20 cellular contexts compared by ENCODE assay signal in the genomic region with DNA sequence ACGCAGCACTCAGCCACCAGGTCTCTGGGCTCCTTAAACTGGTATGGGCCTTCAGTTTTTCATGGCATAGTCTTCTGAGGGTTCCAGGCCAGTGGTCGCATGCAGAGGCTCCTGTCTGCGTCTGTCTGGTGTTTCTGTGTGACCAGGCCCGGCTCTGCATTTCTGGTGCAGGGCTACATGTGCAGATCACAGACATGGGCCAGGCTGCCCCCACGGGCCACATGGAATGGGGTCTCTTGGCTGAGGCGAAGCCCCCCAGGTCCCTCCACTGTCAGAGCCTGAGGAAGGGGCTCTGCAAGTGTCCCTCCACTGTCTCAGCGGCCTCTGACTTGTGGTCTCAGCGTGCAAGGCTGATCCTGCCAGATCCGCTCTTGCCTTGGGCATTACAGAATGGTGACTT. TPM values are rescaled to one million over a fixed set of nuclear protein-coding genes. Genes with fewer than 3 reads are reported as not detected.
DNase-seq lines count a peak whose midpoint lies in the region; ATAC-seq and TF ChIP-seq lines count a peak whose summit lies in the region.
"Had no signal": no experiment of that assay in that cellular context is flagged by ENCODE, and none has a peak within 500 bp of the region (broad histone marks: within the 10 kb centered on the region; RNA-seq: fewer than 3 reads in every experiment).

No MANE protein-coding gene starts in this region.

- no peak overlapping the region for H3K4me3 Mint-ChIP-seq in activated naive CD8-positive, alpha-beta T cell treated with anti-CD3 and anti-CD28 coated beads, Interleukin-2, amount 10 ng/mL, durations not matched to agents 7 days and 5 days
- H3K4me3 Mint-ChIP-seq in naive thymus-derived CD8-positive, alpha-beta T cell = no peak overlapping the region
- H3K4me3 Mint-ChIP-seq: B cell; dendritic cell treated with granulocyte-macrophage colony-stimulating factor and Interleukin-4, amounts not matched to agents 40 ng/mL and 50 ng/mL, for 4 days had no signal

- no peaks in the 10 kb centered on the region for H3K36me3 ChIP-seq in aorta (ENCODE audit: control insufficient read depth in 1 of 2, insufficient read depth in 2 of 2, low read length in 1 of 2)
- H3K36me3 ChIP-seq: brain microvascular endothelial cell, gastrocnemius medialis, pancreas had no signal

- H3K4me1 Mint-ChIP-seq in activated naive CD8-positive, alpha-beta T cell treated with anti-CD3 and anti-CD28 coated beads, Interleukin-2, amount 10 ng/mL, durations not matched to agents 7 days and 5 days = peaks cover 19% of the 10 kb centered on the region
- H3K4me1 Mint-ChIP-seq in naive thymus-derived CD8-positive, alpha-beta T cell = peaks cover 16 to 63% (median 37%) of the 10 kb centered on the region in 4 donors
- H3K4me1 Mint-ChIP-seq: B cell had no signal

- no peak overlapping the region for H3K27ac Mint-ChIP-seq in activated naive CD8-positive, alpha-beta T cell treated with anti-CD3 and anti-CD28 coated beads, Interleukin-2, amount 10 ng/mL, durations not matched to agents 7 days and 5 days
- H3K27ac Mint-ChIP-seq in naive thymus-derived CD8-positive, alpha-beta T cell = peak overlapping the region in 7 of 10 donors; percentile 13 to 79 (median 60)
- H3K27ac Mint-ChIP-seq: B cell; dendritic cell treated with granulocyte-macrophage colony-stimulating factor and Interleukin-4, amounts not matched to agents 40 ng/mL and 50 ng/mL, for 4 days had no signal

- POLR2A ChIA-PET in activated naive CD8-positive, alpha-beta T cell treated with anti-CD3 and anti-CD28 coated beads, Interleukin-2, amount 10 ng/mL, durations not matched to agents 7 days and 5 days (lab: Charles Lee) = interaction anchor here (3.9 kb wide), 1 partner anchor 15 kb away, joined by 18 read pairs; no protein-coding TSS in a partner anchor
- POLR2A ChIA-PET in naive thymus-derived CD8-positive, alpha-beta T cell (lab: Charles Lee) = interaction anchor here (0.7 to 6.8 kb wide), 5 partner anchors 14 to 26 kb away, joined by 3 to 50 read pairs (median 38); a partner anchor contains a TSS
- POLR2A ChIA-PET in GM10248 (lab: Yijun Ruan, JAX) = no interaction called here

- WGBS in right cardiac atrium = 93% methylated on average over 9 of the region's 9 CpGs
- WGBS in aorta, 2 donors = 91 to 97% methylated on average over 9 of the region's 9 CpGs

- DNase-seq in cardiac septum (ENCODE audit: low spot score) = peak; percentile 68
- DNase-seq in right cardiac atrium = no peak
- DNase-seq in activated naive CD8-positive, alpha-beta T cell treated with anti-CD3 and anti-CD28 coated beads, Interleukin-2, amount 10 ng/mL, durations not matched to agents 7 days and 5 days = peak; percentile 15
- peak in 1 of 10 donors; percentile 41 for DNase-seq in naive thymus-derived CD8-positive, alpha-beta T cell
- peak; percentile 11 to 59 for DNase-seq in aorta
- DNase-seq in GM10248 (ENCODE audit: extremely low spot score) = no peak
- no peak for DNase-seq in NCI-H1105 (lab: John Stamatoyannopoulos, UW)
- DNase-seq: activated CD4-positive, alpha-beta T cell treated with anti-CD3 and anti-CD28 coated beads, Interleukin-2, amount 50 U/mL, for 1 hour; brain microvascular endothelial cell; erythroblast; left cardiac atrium; NCI-H1436 treated with DMSO at 0.1 percent for 48 hours; stimulated activated CD4-positive, alpha-beta T cell treated with anti-CD3 and anti-CD28 coated beads, Interleukin-4, amount 100 ng/mL, for 24 hours; T1000 had no signal

- H3K27ac ChIP-seq in right cardiac atrium (ENCODE audit: low read length) (no peak overlapping the region), aorta (ENCODE audit: low read depth in 1 of 2, low read length in 2 of 2) (no peak overlapping the region)
- H3K27ac ChIP-seq: brain microvascular endothelial cell, gastrocnemius medialis, pancreas, skin epidermis had no signal

- H3K4me3 ChIP-seq in right cardiac atrium (ENCODE audit: low read length) = no peak overlapping the region
- H3K4me3 ChIP-seq in aorta (ENCODE audit: low read length in 2 of 2) = no peak overlapping the region
- H3K4me3 ChIP-seq: gastrocnemius medialis, pancreas, skin epidermis had no signal

- ATAC-seq in right cardiac atrium (no peak), aorta (ENCODE audit: low FRiP score) (no peak)
- no peak for ATAC-seq in activated naive CD8-positive, alpha-beta T cell treated with anti-CD3 and anti-CD28 coated beads, Interleukin-2, amount 10 ng/mL, durations not matched to agents 7 days and 5 days (ENCODE audit: low read depth)
- no peak for ATAC-seq in naive thymus-derived CD8-positive, alpha-beta T cell
- ATAC-seq: activated naive CD4-positive, alpha-beta T cell treated with anti-CD3 and anti-CD28 coated beads, Interleukin-2, amount 50 U/mL, for 72 hours; gastrocnemius medialis; left cardiac atrium; pancreas had no signal

- CTCF ChIA-PET in GM10248 (lab: Yijun Ruan, JAX) = interaction anchor here (0.9 to 2.1 kb wide), 2 partner anchors 10 to 29 kb away, joined by 4 to 5 read pairs; no protein-coding TSS in a partner anchor

- no peak for TF ChIP-seq CTCF in GM10248 (IDR thresholded peaks at IDR 0.05; ENCODE audit: control extremely low read depth, extremely low read depth, low read depth, missing control alignments)

- H3K4me1 ChIP-seq in right cardiac atrium (ENCODE audit: control insufficient read depth, insufficient read depth, low read length) = no peaks in the 10 kb centered on the region
- H3K4me1 ChIP-seq in aorta (ENCODE audit: control insufficient read depth in 1 of 2, insufficient read depth in 2 of 2, low read length in 2 of 2) = no peaks in the 10 kb centered on the region
- H3K4me1 ChIP-seq: gastrocnemius medialis, pancreas had no signal

- H3K27me3 ChIP-seq in right cardiac atrium (ENCODE audit: control insufficient read depth, insufficient read depth) (no peaks in the 10 kb centered on the region), aorta (ENCODE audit: control insufficient read depth in 1 of 2, insufficient read depth in 2 of 2, low read length in 1 of 2) (no peaks in the 10 kb centered on the region)
- H3K27me3 ChIP-seq: brain microvascular endothelial cell, gastrocnemius medialis, pancreas had no signal

- H3K36me3 Mint-ChIP-seq in activated naive CD8-positive, alpha-beta T cell treated with anti-CD3 and anti-CD28 coated beads, Interleukin-2, amount 10 ng/mL, durations not matched to agents 7 days and 5 days = peaks cover 36% of the 10 kb centered on the region
- peaks cover 0 to 78% (median 18%) of the 10 kb centered on the region in 3 donors for H3K36me3 Mint-ChIP-seq in naive thymus-derived CD8-positive, alpha-beta T cell

- H3K27me3 Mint-ChIP-seq in activated naive CD8-positive, alpha-beta T cell treated with anti-CD3 and anti-CD28 coated beads, Interleukin-2, amount 10 ng/mL, durations not matched to agents 7 days and 5 days = no peaks in the 10 kb centered on the region
- no peaks in the 10 kb centered on the region for H3K27me3 Mint-ChIP-seq in naive thymus-derived CD8-positive, alpha-beta T cell
- H3K27me3 Mint-ChIP-seq: B cell; dendritic cell treated with granulocyte-macrophage colony-stimulating factor and Interleukin-4, amounts not matched to agents 40 ng/mL and 50 ng/mL, for 4 days had no signal

- intact Hi-C loops in cardiac septum (cut with DNase I) (no loop called here), right cardiac atrium (cut with DNase I) (no loop called here), aorta (cut with DNase I) (no loop called here)

- H3K9me3 ChIP-seq in right cardiac atrium (ENCODE audit: control insufficient read depth, low read length) (no peaks in the 10 kb centered on the region), aorta (ENCODE audit: control insufficient read depth, low read length) (no peaks in the 10 kb centered on the region)
- H3K9me3 ChIP-seq: gastrocnemius medialis, pancreas had no signal

- no peaks in the 10 kb centered on the region for H3K9me3 Mint-ChIP-seq in activated naive CD8-positive, alpha-beta T cell treated with anti-CD3 and anti-CD28 coated beads, Interleukin-2, amount 10 ng/mL, durations not matched to agents 7 days and 5 days
- H3K9me3 Mint-ChIP-seq in naive thymus-derived CD8-positive, alpha-beta T cell = no peaks in the 10 kb centered on the region

RNA-seq across cellular contexts. Expression of a gene that starts 15.6 kb away (rescaled TPM):
- 45.1 TPM for total RNA-seq in cardiac septum
- 10 to 100 TPM; 17.7 to 26.6 (median 22.5) TPM for total RNA-seq in right cardiac atrium
- 30.3 TPM for polyA plus RNA-seq in right cardiac atrium
- 10 to 100 TPM; 68.1 to 68.2 TPM for total RNA-seq in activated naive CD8-positive, alpha-beta T cell treated with anti-CD3 and anti-CD28 coated beads, Interleukin-2, amount 10 ng/mL, durations not matched to agents 7 days and 5 days
- 10 to 100 TPM; 68.9 to 71.2 TPM for total RNA-seq in naive thymus-derived CD8-positive, alpha-beta T cell
- 10 to 100 TPM; 56.3 to 62.9 (median 56.9) TPM for polyA plus RNA-seq in naive thymus-derived CD8-positive, alpha-beta T cell
- 10 to 100 TPM; 47.7 to 50.5 TPM for total RNA-seq in aorta
- polyA plus RNA-seq in aorta = 10 to 100 TPM; 80.1 to 92.3 TPM

RNA-seq across cellular contexts. Expression of a gene that starts 21.9 kb away (rescaled TPM):
- total RNA-seq in cardiac septum (1.1 TPM), right cardiac atrium (1 to 10 TPM; 1.0 to 2.0 (median 1.3) TPM), aorta (10 to 100 TPM in 1 of 2 donors, 1 to 10 TPM in 1; 3.8 to 10.3 TPM)
- polyA plus RNA-seq in right cardiac atrium (0.16 TPM), aorta (1 to 10 TPM; 2.6 to 5.0 TPM)
- total RNA-seq in activated naive CD8-positive, alpha-beta T cell treated with anti-CD3 and anti-CD28 coated beads, Interleukin-2, amount 10 ng/mL, durations not matched to agents 7 days and 5 days = 10 to 100 TPM; 68.0 to 70.4 TPM
- total RNA-seq in naive thymus-derived CD8-positive, alpha-beta T cell = 10 to 100 TPM; 62.1 to 64.0 TPM
- polyA plus RNA-seq in naive thymus-derived CD8-positive, alpha-beta T cell = 100 to 1,000 TPM in 2 of 3 donors, 10 to 100 TPM in 1; 86.7 to 208 (median 145) TPM

RNA-seq across cellular contexts. Expression of a gene that starts 53.6 kb away (rescaled TPM):
- total RNA-seq in cardiac septum (46.4 TPM), right cardiac atrium (10 to 100 TPM; 42.9 to 68.4 (median 62.7) TPM), aorta (10 to 100 TPM; 66.8 to 80.3 TPM)
- polyA plus RNA-seq in right cardiac atrium (96.2 TPM), aorta (100 to 1,000 TPM in 1 of 2 donors, 10 to 100 TPM in 1; 46.7 to 113 TPM)
- 10 to 100 TPM; 29.5 to 30.4 TPM for total RNA-seq in activated naive CD8-positive, alpha-beta T cell treated with anti-CD3 and anti-CD28 coated beads, Interleukin-2, amount 10 ng/mL, durations not matched to agents 7 days and 5 days
- 10 to 100 TPM; 33.8 to 35.6 TPM for total RNA-seq in naive thymus-derived CD8-positive, alpha-beta T cell
- polyA plus RNA-seq in naive thymus-derived CD8-positive, alpha-beta T cell = 10 to 100 TPM; 78.5 to 97.6 (median 96.0) TPM

Comparison
In these comparisons a context has a peak if more than half of its experiments do, and no peak if none do; other contexts are left out.
1. DNase-seq: peak in cardiac septum (single experiment), activated naive CD8-positive, alpha-beta T cell treated with anti-CD3 and anti-CD28 coated beads, Interleukin-2, amount 10 ng/mL, durations not matched to agents 7 days and 5 days (single experiment) and aorta (2 of 2); none in right cardiac atrium (0 of 3), GM10248 (single experiment) and NCI-H1105 (single experiment).
2. RNA of a gene that starts 21.9 kb away (total RNA-seq): 68.0 to 70.4 TPM in activated naive CD8-positive, alpha-beta T cell treated with anti-CD3 and anti-CD28 coated beads, Interleukin-2, amount 10 ng/mL, durations not matched to agents 7 days and 5 days and 62.1 to 64.0 TPM in naive thymus-derived CD8-positive, alpha-beta T cell; 3.8 to 10.3 TPM in aorta, 1.0 to 2.0 TPM in right cardiac atrium and 1.1 TPM in cardiac septum (single experiment); every median in the first group is over 4 times any median in the second.